18 cellular contexts compared by ENCODE assay signal in genomic region chr10:115845958-115846357, GRCh38.
A peak's percentile ranks its signal among the peaks of the same experiment; 100 is the strongest.
DNase-seq lines count a peak whose midpoint lies in the region; ATAC-seq and TF ChIP-seq lines count a peak whose summit lies in the region.
"Had no signal": no experiment of that assay in that cellular context is flagged by ENCODE, and none has a peak within 500 bp of the region (broad histone marks: within the 10 kb centered on the region; RNA-seq: fewer than 3 reads in every experiment).

No MANE protein-coding gene starts in this region.

- H3K36me3 ChIP-seq in breast epithelium: no peaks in the 10 kb centered on the region
- H3K36me3 ChIP-seq: BLaER1 had no signal

- H3K4me3 ChIP-seq in breast epithelium (no peak overlapping the region), choroid plexus epithelial cell (ENCODE audit: low read depth, low read length) (no peak overlapping the region)
- H3K4me3 ChIP-seq: BLaER1, GM23248 had no signal

- no peaks in the 10 kb centered on the region for H3K9me3 ChIP-seq in breast epithelium
- H3K9me3 ChIP-seq: BLaER1, Caco-2 had no signal

- no peak overlapping the region for H3K27ac ChIP-seq in breast epithelium
- H3K27ac ChIP-seq: 22Rv1, BLaER1, C4-2B, GM23248 had no signal

- BruUV-seq in MCF 10A (replicated peaks; lab: Mats Ljungman, UMichigan): no TSS peak

- ATAC-seq in GM21529 (IDR thresholded peaks at IDR 0.05; ENCODE audit: unreplicated experiment): no peak
- ATAC-seq: CD8-positive, alpha-beta T cell had no signal

- no peaks in the 10 kb centered on the region for H3K27me3 Mint-ChIP-seq in MCF 10A (ENCODE audit: insufficient read depth, unreplicated experiment)
- H3K27me3 Mint-ChIP-seq: B cell; CD4-positive, CD25-positive, alpha-beta regulatory T cell had no signal

- no peak for TF ChIP-seq POLR2A in breast epithelium (IDR thresholded peaks at IDR 0.05)

- H3K27me3 ChIP-seq in breast epithelium: no peaks in the 10 kb centered on the region
- H3K27me3 ChIP-seq: BLaER1 had no signal

- CTCF ChIA-PET in MCF 10A (lab: Yijun Ruan, JAX): no interaction called here

- intact Hi-C loops in MCF 10A (cut with micrococcal nuclease): no loop called here
- intact Hi-C loops in breast epithelium (cut with DNase I; ENCODE audit: low total_unique reads): no loop called here

- DNase-seq in MCF 10A (ENCODE audit: unreplicated experiment) (peak; percentile 20), breast epithelium (ENCODE audit: low spot score in 2 of 2) (no peak), choroid plexus epithelial cell (ENCODE audit: low read depth) (peak; percentile 37), iris pigment epithelial cell (ENCODE audit: low read depth) (peak; percentile 49), NCI-H2227 (lab: John Stamatoyannopoulos, UW; ENCODE audit: unreplicated experiment) (no peak)
- no peak for DNase-seq in activated CD4-positive, alpha-beta T cell treated with anti-CD3 and anti-CD28 coated beads for 4 hours
- DNase-seq: Caco-2; CD4-positive, CD25-positive, alpha-beta regulatory T cell; CD8-positive, alpha-beta T cell; DMS153; DND-41; GM23248; H9 had no signal

- H3K4me1 ChIP-seq in breast epithelium: no peaks in the 10 kb centered on the region
- H3K4me1 ChIP-seq: BLaER1, Caco-2 had no signal

- no peak overlapping the region for H3K4me3 Mint-ChIP-seq in MCF 10A (ENCODE audit: unreplicated experiment)
- H3K4me3 Mint-ChIP-seq: B cell; CD4-positive, CD25-positive, alpha-beta regulatory T cell; CD8-positive, alpha-beta T cell; H9 had no signal

- H3K4me1 Mint-ChIP-seq in MCF 10A (ENCODE audit: insufficient read depth, unreplicated experiment): peaks cover 17% of the 10 kb centered on the region
- H3K4me1 Mint-ChIP-seq: B cell; CD4-positive, CD25-positive, alpha-beta regulatory T cell; H9 had no signal

- no peak overlapping the region for H3K27ac Mint-ChIP-seq in MCF 10A (ENCODE audit: low read depth, unreplicated experiment)
- H3K27ac Mint-ChIP-seq: B cell; CD4-positive, CD25-positive, alpha-beta regulatory T cell; CD8-positive, alpha-beta T cell; H9 had no signal

- no peak for TF ChIP-seq CTCF in MCF 10A (IDR thresholded peaks at IDR 0.05; ENCODE audit: unreplicated experiment)
- TF ChIP-seq CTCF in breast epithelium (IDR thresholded peaks at IDR 0.05): no peak
- no peak for TF ChIP-seq CTCF in choroid plexus epithelial cell (conservative IDR thresholded peaks at IDR 0.05; ENCODE audit: low read depth, low read length)

- H3K9me3 Mint-ChIP-seq in MCF 10A (ENCODE audit: unreplicated experiment): no peaks in the 10 kb centered on the region
- H3K9me3 Mint-ChIP-seq: CD8-positive, alpha-beta T cell; H9 had no signal

- no peaks in the 10 kb centered on the region for H3K36me3 Mint-ChIP-seq in MCF 10A (ENCODE audit: insufficient read depth, unreplicated experiment)
- H3K36me3 Mint-ChIP-seq: CD4-positive, CD25-positive, alpha-beta regulatory T cell; CD8-positive, alpha-beta T cell had no signal

- POLR2A ChIA-PET in MCF 10A (lab: Yijun Ruan, JAX): interaction anchor here (1.5 kb wide), 1 partner anchor 584 kb away, joined by 4 read pairs; no protein-coding TSS in a partner anchor

Comparison
In these comparisons a context has a peak if more than half of its experiments do, and no peak if none do; other contexts are left out.
1. DNase-seq: peak in MCF 10A (single experiment), choroid plexus epithelial cell (single experiment) and iris pigment epithelial cell (single experiment); none in breast epithelium (0 of 2), NCI-H2227 (single experiment) and activated CD4-positive, alpha-beta T cell treated with anti-CD3 and anti-CD28 coated beads for 4 hours (0 of 2).